ENCODE assay signal across 9 cellular contexts in genomic region chr11:112227471-112227870, GRCh38.
DNase-seq lines count a peak whose midpoint lies in the region; TF ChIP-seq lines count a peak whose summit lies in the region.
"Had no signal": no experiment of that assay in that cellular context is flagged by ENCODE, and none has a peak within 500 bp of the region (broad histone marks: within the 10 kb centered on the region; RNA-seq: fewer than 3 reads in every experiment).

No MANE protein-coding gene starts in this region.

- peak overlapping the region; percentile 74 for H3K4me3 ChIP-seq in GM12875 (ENCODE audit: low read depth, low read length)
- H3K4me3 ChIP-seq in fibroblast of mammary gland (ENCODE audit: control insufficient read depth, low read depth, low read length), result peak overlapping the region; percentile 92
- H3K4me3 ChIP-seq in skeletal muscle cell (ENCODE audit: low read depth, low read length), result peak overlapping the region; percentile 83

- DNase-seq in fibroblast of mammary gland (ENCODE audit: low read depth), result peak; percentile 8
- no peak for DNase-seq in skeletal muscle cell (ENCODE audit: low read depth)
- DNase-seq in DMS53 (lab: John Stamatoyannopoulos, UW), result no peak
- no peak for DNase-seq in DMS53 treated with DMSO at 0.1 percent for 48 hours (lab: John Stamatoyannopoulos, UW; ENCODE audit: unreplicated experiment)
- no peak for DNase-seq in stimulated activated CD4-positive, alpha-beta T cell treated with anti-CD3 and anti-CD28 coated beads, Interleukin-15, amount 100 ng/mL, for 24 hours
- DNase-seq in COR-L47 (lab: John Stamatoyannopoulos, UW), result no peak
- DNase-seq: mucosa of descending colon had no signal

- TF ChIP-seq CTCF in GM12875 (IDR thresholded peaks at IDR 0.05; ENCODE audit: borderline replicate concordance, insufficient read depth, low read depth, low read length) (no peak), VCaP (conservative IDR thresholded peaks at IDR 0.05) (no peak), fibroblast of mammary gland (conservative IDR thresholded peaks at IDR 0.05; ENCODE audit: control insufficient read depth, insufficient read depth, low read depth, low read length) (no peak)

- peak overlapping the region; percentile 97; the same call in 1 of the 2 replicates for H3K27ac ChIP-seq in VCaP
